In the genomic region with DNA sequence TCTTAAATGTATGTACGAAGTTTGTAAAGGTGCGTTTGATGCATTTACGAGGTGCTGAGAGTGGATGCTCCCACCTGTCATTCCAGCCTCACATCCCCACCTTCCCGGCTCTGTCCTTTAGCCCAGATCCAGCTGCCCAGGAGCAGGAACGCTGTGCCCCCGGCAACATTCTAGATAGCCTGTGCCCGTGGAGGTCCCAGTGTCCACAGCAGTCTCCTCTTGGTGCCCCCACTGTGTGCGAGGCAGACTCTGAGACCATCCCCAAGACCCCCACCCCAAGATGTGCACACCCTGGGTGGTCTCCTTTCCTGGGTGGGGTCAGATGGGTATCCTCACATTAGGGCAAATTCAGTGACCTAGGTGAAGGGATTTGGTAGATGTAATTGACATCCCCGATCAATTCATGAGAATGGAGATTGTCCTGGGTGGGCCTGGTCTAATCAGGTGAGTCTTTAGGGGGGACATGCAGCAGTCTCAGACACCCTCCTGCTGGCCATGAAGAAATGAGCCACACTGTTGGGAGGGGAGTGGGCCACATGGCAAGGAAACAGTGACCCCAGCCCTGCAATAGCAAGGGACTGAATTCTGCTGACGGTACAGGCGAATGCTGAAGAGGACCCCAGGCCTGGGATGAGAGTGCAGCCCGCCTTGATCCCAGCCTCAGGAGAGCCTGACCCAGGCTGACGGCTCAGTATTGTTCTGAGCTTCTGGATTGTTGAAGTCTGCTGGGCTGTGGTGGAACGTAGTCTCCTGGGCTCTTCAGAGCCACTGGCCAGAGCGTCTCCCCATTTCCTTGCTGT, we compare ENCODE assay signal across 2 cellular contexts.
TF ChIP-seq lines count a peak whose summit lies in the region.

No MANE protein-coding gene starts in this region.

TF ChIP-seq in HepG2, 621 proteins besides CTCF, POLR2A, EP300 and RAD21:
- TF ChIP-seq, protein P1, sequence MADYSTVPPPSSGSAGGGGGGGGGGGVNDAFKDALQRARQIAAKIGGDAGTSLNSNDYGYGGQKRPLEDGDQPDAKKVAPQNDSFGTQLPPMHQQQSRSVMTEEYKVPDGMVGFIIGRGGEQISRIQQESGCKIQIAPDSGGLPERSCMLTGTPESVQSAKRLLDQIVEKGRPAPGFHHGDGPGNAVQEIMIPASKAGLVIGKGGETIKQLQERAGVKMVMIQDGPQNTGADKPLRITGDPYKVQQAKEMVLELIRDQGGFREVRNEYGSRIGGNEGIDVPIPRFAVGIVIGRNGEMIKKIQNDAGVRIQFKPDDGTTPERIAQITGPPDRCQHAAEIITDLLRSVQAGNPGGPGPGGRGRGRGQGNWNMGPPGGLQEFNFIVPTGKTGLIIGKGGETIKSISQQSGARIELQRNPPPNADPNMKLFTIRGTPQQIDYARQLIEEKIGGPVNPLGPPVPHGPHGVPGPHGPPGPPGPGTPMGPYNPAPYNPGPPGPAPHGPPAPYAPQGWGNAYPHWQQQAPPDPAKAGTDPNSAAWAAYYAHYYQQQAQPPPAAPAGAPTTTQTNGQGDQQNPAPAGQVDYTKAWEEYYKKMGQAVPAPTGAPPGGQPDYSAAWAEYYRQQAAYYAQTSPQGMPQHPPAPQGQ (CRISPR knock-in tag; IDR thresholded peaks at IDR 0.05; ENCODE audit: borderline replicate concordance), result no peak
- no peak for TF ChIP-seq ZNF460 (CRISPR knock-in tag; IDR thresholded peaks at IDR 0.05; ENCODE audit: borderline replicate concordance)
- 0 out of 2 replicates have a peak, but pooled peaks have one; percentile 7 for TF ChIP-seq STAG1 (CRISPR knock-in tag; IDR thresholded peaks at IDR 0.05)
- TF ChIP-seq SOX5 (CRISPR knock-in tag; IDR thresholded peaks at IDR 0.05; ENCODE audit: borderline replicate concordance), result no peak

TF ChIP-seq in H1, 55 proteins besides CTCF, POLR2A, EP300 and RAD21:
- TF ChIP-seq MAFK (IDR thresholded peaks at IDR 0.05; ENCODE audit: low read depth, low read length), result no peak
- TF ChIP-seq BACH1 (IDR thresholded peaks at IDR 0.05; ENCODE audit: low read length), result no peak
- TF ChIP-seq SP2 (IDR thresholded peaks at IDR 0.05; ENCODE audit: low read length), result no peak
- no peak for TF ChIP-seq TCF12 (IDR thresholded peaks at IDR 0.05; ENCODE audit: low read depth, low read length)
- TF ChIP-seq CHD1 (IDR thresholded peaks at IDR 0.05; ENCODE audit: low read depth, low read length), result no peak
- no peak for TF ChIP-seq CREB1 (IDR thresholded peaks at IDR 0.05)
- no peak for TF ChIP-seq POLR2AphosphoS5 (IDR thresholded peaks at IDR 0.05; ENCODE audit: low read depth, low read length)
- no peak for TF ChIP-seq HDAC2 (IDR thresholded peaks at IDR 0.05; ENCODE audit: borderline replicate concordance in 1 of 2, low read depth in 2 of 2, low read length in 2 of 2)
